Comparison of ENCODE assay signal across 8 cellular contexts in genomic region chr2:216516730-216517350, GRCh38. TPM values are rescaled to one million over a fixed set of nuclear protein-coding genes. Genes with fewer than 3 reads are reported as not detected.
DNase-seq lines count a peak whose midpoint lies in the region; FAIRE-seq and TF ChIP-seq lines count a peak whose summit lies in the region.

No MANE protein-coding gene starts in this region.

- TF ChIP-seq CTCF in D721Med (IDR thresholded peaks at IDR 0.05; ENCODE audit: insufficient read depth, missing control alignments) (peak; percentile 82), OCI-LY7 (conservative IDR thresholded peaks at IDR 0.05; ENCODE audit: low read length) (peak; percentile 91), endothelial cell of umbilical vein (IDR thresholded peaks at IDR 0.05; ENCODE audit: extremely low read depth in 1 of 2, insufficient read depth in 1 of 2, low read depth in 1 of 2, low read length in 2 of 2) (peak; percentile 50 to 53), ovary (IDR thresholded peaks at IDR 0.05) (peak; percentile 36 to 82 (median 74))

- TF ChIP-seq POLR2A in endothelial cell of umbilical vein (IDR thresholded peaks at IDR 0.05; ENCODE audit: low read depth, low read length) (no peak), ovary (IDR thresholded peaks at IDR 0.05) (no peak)

- no peaks in the 10 kb centered on the region for H3K9me1 ChIP-seq in endothelial cell of umbilical vein (replicated peaks; ENCODE audit: control insufficient read depth, extremely low read depth, insufficient read depth, low read length)

- dilution Hi-C loops in endothelial cell of umbilical vein (cut with MboI; ENCODE audit: extremely low pct_ligation_motif_present, low sequenced_read_pairs) = no loop called here

- intact Hi-C loops in OCI-LY7 (cut with micrococcal nuclease; ENCODE audit: unreplicated experiment) = no loop called here
- intact Hi-C loops in endothelial cell of umbilical vein (cut with micrococcal nuclease) = loop anchor here (5.0 to 10.0 kb wide), 4 partner anchors 295 to 1238 kb away; no protein-coding TSS in a partner anchor
- intact Hi-C loops in ovary (cut with DNase I) = loop anchor here (1.0 to 10.0 kb wide), 6 partner anchors 149 to 1318 kb away; no protein-coding TSS in a partner anchor

- no peaks in the 10 kb centered on the region for H3K9me2 ChIP-seq in OCI-LY7 (ENCODE audit: insufficient read depth, low read length)

- H2AFZ ChIP-seq in OCI-LY7 (ENCODE audit: low read length) (no peak overlapping the region), endothelial cell of umbilical vein (ENCODE audit: low read depth, low read length) (no peak overlapping the region)

- no peak for TF ChIP-seq EP300 in ovary (IDR thresholded peaks at IDR 0.05)

- CTCF ChIA-PET in OCI-LY7 (lab: Charles Lee; ENCODE audit: unreplicated experiment) = interaction anchor here (1.1 kb wide), 1 partner anchor 149 kb away, joined by 4 read pairs; no protein-coding TSS in a partner anchor
- CTCF ChIA-PET in endothelial cell of umbilical vein (lab: Charles Lee) = interaction anchor here (0.9 to 13.2 kb wide), 6 partner anchors 16 to 994 kb away, joined by 3 to 583 read pairs (median 3); no protein-coding TSS in a partner anchor

- H3K9ac ChIP-seq in endothelial cell of umbilical vein (replicated peaks; ENCODE audit: extremely low read depth, insufficient read depth, low read length) = no peak overlapping the region

- H3K36me3 ChIP-seq in OCI-LY7 (ENCODE audit: insufficient read depth, low read length) (peaks cover 13% of the 10 kb centered on the region; the same call in 1 of the 2 replicates), endothelial cell of umbilical vein (ENCODE audit: control insufficient read depth in 2 of 2, extremely low read depth in 1 of 2, insufficient read depth in 2 of 2, low read length in 2 of 2) (no peaks in the 10 kb centered on the region), ovary (no peaks in the 10 kb centered on the region)

- POLR2A ChIA-PET in OCI-LY7 (lab: Charles Lee) = interaction anchor here (1.2 to 1.7 kb wide), 3 partner anchors 146 to 150 kb away, joined by 3 to 9 read pairs (median 3); no protein-coding TSS in a partner anchor
- POLR2A ChIA-PET in endothelial cell of umbilical vein (lab: Charles Lee) = no interaction called here

- no peaks in the 10 kb centered on the region for H3K27me3 ChIP-seq in endothelial cell of umbilical vein (ENCODE audit: control insufficient read depth in 2 of 2, insufficient read depth in 2 of 2, low read length in 2 of 2)
- no peaks in the 10 kb centered on the region for H3K27me3 ChIP-seq in ovary

- H3K27ac ChIP-seq in OCI-LY7 (ENCODE audit: low read depth, low read length, poor library complexity, severe bottlenecking) = no peak overlapping the region
- H3K27ac ChIP-seq in endothelial cell of umbilical vein (ENCODE audit: insufficient read depth, low read depth, low read length) = no peak overlapping the region
- H3K27ac ChIP-seq in ovary = no peak overlapping the region

- no peaks in the 10 kb centered on the region for H3K9me3 ChIP-seq in OCI-LY7 (ENCODE audit: low read length)
- H3K9me3 ChIP-seq in endothelial cell of umbilical vein (replicated peaks; ENCODE audit: control insufficient read depth, insufficient read depth, low read length) = no peaks in the 10 kb centered on the region
- H3K9me3 ChIP-seq in ovary = no peaks in the 10 kb centered on the region

- DNase-seq in D721Med (ENCODE audit: insufficient read length, low spot score) (no peak), HuH-7 (ENCODE audit: low spot score) (peak; percentile 22), OCI-LY7 (ENCODE audit: low spot score) (peak; percentile 40), endothelial cell of umbilical vein (ENCODE audit: low read depth, low spot score) (peak; percentile 66), ovary (no peak), epidermal melanocyte (ENCODE audit: insufficient read length, low spot score) (no peak), GF-D8 (lab: John Stamatoyannopoulos, UW) (no peak)
- no peak for DNase-seq in activated CD8-positive, alpha-beta memory T cell treated with anti-CD3 and anti-CD28 coated beads, Interleukin-2, amount 50 U/mL, for 48 hours

- WGBS in ovary, 3 donors = 32 to 44% (median 38%) methylated on average over 2 of the region's 2 CpGs

- H4K20me1 ChIP-seq in OCI-LY7 (ENCODE audit: insufficient read depth, low read length) (no peaks in the 10 kb centered on the region), endothelial cell of umbilical vein (replicated peaks; ENCODE audit: control insufficient read depth, extremely low read depth, insufficient read depth, low read length) (no peaks in the 10 kb centered on the region)

- H3K4me1 ChIP-seq in OCI-LY7 (ENCODE audit: insufficient read depth, low read length, poor library complexity, severe bottlenecking) (no peaks in the 10 kb centered on the region), endothelial cell of umbilical vein (ENCODE audit: control insufficient read depth, extremely low read depth, insufficient read depth, low read length) (no peaks in the 10 kb centered on the region), ovary (ENCODE audit: insufficient read depth) (no peaks in the 10 kb centered on the region)

- BruUV-seq in OCI-LY7 (replicated peaks; lab: Mats Ljungman, UMichigan) (no TSS peak), endothelial cell of umbilical vein (replicated peaks; lab: Mats Ljungman, UMichigan) (no TSS peak)

- FAIRE-seq in D721Med (lab: Jason Lieb, UNC) (peak; percentile 25), endothelial cell of umbilical vein (lab: Jason Lieb, UNC) (peak; percentile 57)

- H3K79me2 ChIP-seq in OCI-LY7 (ENCODE audit: insufficient read depth, low read depth, low read length) = no peaks in the 10 kb centered on the region
- no peaks in the 10 kb centered on the region for H3K79me2 ChIP-seq in endothelial cell of umbilical vein (ENCODE audit: control insufficient read depth, insufficient read depth, low read length)

- H3K4me2 ChIP-seq in OCI-LY7 (ENCODE audit: low read length) (no peak overlapping the region), endothelial cell of umbilical vein (ENCODE audit: insufficient read depth, low read length) (no peak overlapping the region)

- H3K4me3 ChIP-seq in OCI-LY7 (ENCODE audit: low read depth, low read length, poor library complexity, severe bottlenecking) (no peak overlapping the region), endothelial cell of umbilical vein (replicated peaks in 1 of 3; ENCODE audit: insufficient read depth in 1 of 3, low read depth in 1 of 3, low read length in 3 of 3) (no peak overlapping the region), ovary (no peak overlapping the region)

TF ChIP-seq in endothelial cell of umbilical vein, 7 proteins besides CTCF, POLR2A, EP300 and RAD21:
- no peak for TF ChIP-seq POLR2AphosphoS5 (IDR thresholded peaks at IDR 0.05; ENCODE audit: insufficient read depth, low read depth, low read length)
- no peak for TF ChIP-seq MYC (IDR thresholded peaks at IDR 0.05; ENCODE audit: low read depth, low read length)
- no peak for TF ChIP-seq JUN (IDR thresholded peaks at IDR 0.05; ENCODE audit: borderline replicate concordance, insufficient read depth, insufficient read length, low read depth)
- no peak for TF ChIP-seq MAX (IDR thresholded peaks at IDR 0.05; ENCODE audit: insufficient read depth, insufficient read length)
- TF ChIP-seq EZH2 (IDR thresholded peaks at IDR 0.05; ENCODE audit: borderline replicate concordance, low read depth, low read length, severe bottlenecking) = no peak
- TF ChIP-seq FOS (IDR thresholded peaks at IDR 0.05; ENCODE audit: borderline replicate concordance, insufficient read depth, low read length) = no peak
TF ChIP-seq in endothelial cell of umbilical vein: peak in this region for 0.

RNA-seq across cellular contexts. Expression of gene RPL37A, which starts 18.2 kb away (rescaled TPM):
- 4,020 and 4,194 TPM in 2 replicates for total RNA-seq in OCI-LY7 (2014; rRNA removed; shearing (Covaris generic))
- 3,282 and 3,500 TPM in 2 replicates for total RNA-seq in OCI-LY7 (2022)
- total RNA-seq in endothelial cell of umbilical vein = 2,628 and 2,952 TPM in 2 replicates
- polyA plus RNA-seq in endothelial cell of umbilical vein = 1,143 and 1,889 TPM in 2 replicates
- polyA plus RNA-seq in endothelial cell of umbilical vein (2011; cell fraction: cytosol; rRNA removed) = 2,402 and 3,048 TPM in 2 replicates
- 806 and 883 TPM in 2 replicates for polyA plus RNA-seq in endothelial cell of umbilical vein (2011; cell fraction: nucleus; rRNA removed)
- 5,195 and 6,189 TPM in 2 replicates for polyA plus RNA-seq in endothelial cell of umbilical vein (2012)
- 605 and 868 TPM in 2 replicates for polyA minus RNA-seq in endothelial cell of umbilical vein
- polyA minus RNA-seq in endothelial cell of umbilical vein (2011; cell fraction: cytosol; rRNA and poly(A)+ RNA removed) = 771 TPM
- polyA minus RNA-seq in endothelial cell of umbilical vein (2011; cell fraction: nucleus; rRNA and poly(A)+ RNA removed) = 140 and 162 TPM in 2 replicates
- 1,000 to 10,000 TPM; 3,187 to 6,025 (median 4,762) TPM for total RNA-seq in ovary
- 1,000 to 10,000 TPM; 6,365 to 7,390 TPM for polyA plus RNA-seq in ovary

Comparison
In these comparisons a context has a peak if more than half of its experiments do, and no peak if none do; other contexts are left out.
1. DNase-seq: peak in HuH-7 (single experiment), OCI-LY7 (single experiment) and endothelial cell of umbilical vein (single experiment); none in D721Med (single experiment), ovary (0 of 5), epidermal melanocyte (single experiment), GF-D8 (single experiment) and activated CD8-positive, alpha-beta memory T cell treated with anti-CD3 and anti-CD28 coated beads, Interleukin-2, amount 50 U/mL, for 48 hours (single experiment).
2. Peak in every context shown above with its lines, with median percentiles within 50 percentile points of each other: CTCF ChIP-seq.